2 cellular contexts compared by ENCODE assay signal in the genomic region with DNA sequence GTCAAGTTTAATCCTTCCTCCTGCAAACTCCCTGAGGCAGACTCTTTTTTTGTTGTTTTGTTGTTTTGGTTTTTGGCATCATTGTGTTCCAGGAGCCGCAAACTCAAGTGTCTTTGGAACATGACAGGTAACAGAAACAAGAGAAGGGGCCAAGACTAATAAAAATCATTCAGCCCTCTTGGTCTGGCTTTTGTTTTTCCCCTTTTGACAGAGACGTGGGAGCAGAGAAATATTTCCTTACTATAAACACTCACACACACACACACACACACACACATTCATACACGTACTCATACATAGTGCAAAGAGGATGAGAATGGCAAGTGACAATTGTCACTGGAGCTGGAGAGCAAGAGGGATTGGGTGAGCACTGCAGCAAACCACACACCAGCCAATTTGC.
TF ChIP-seq lines count a peak whose summit lies in the region.

No MANE protein-coding gene starts in this region.

TF ChIP-seq in GM23338, 12 proteins besides CTCF, POLR2A, EP300 and RAD21 (continued from another document):
- TF ChIP-seq, protein P1, sequence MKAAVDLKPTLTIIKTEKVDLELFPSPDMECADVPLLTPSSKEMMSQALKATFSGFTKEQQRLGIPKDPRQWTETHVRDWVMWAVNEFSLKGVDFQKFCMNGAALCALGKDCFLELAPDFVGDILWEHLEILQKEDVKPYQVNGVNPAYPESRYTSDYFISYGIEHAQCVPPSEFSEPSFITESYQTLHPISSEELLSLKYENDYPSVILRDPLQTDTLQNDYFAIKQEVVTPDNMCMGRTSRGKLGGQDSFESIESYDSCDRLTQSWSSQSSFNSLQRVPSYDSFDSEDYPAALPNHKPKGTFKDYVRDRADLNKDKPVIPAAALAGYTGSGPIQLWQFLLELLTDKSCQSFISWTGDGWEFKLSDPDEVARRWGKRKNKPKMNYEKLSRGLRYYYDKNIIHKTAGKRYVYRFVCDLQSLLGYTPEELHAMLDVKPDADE (IDR thresholded peaks at IDR 0.05), result no peak
- no peak for TF ChIP-seq STAT1 (IDR thresholded peaks at IDR 0.05; ENCODE audit: unreplicated experiment)
- TF ChIP-seq NANOG (IDR thresholded peaks at IDR 0.05; ENCODE audit: borderline replicate concordance), result no peak
- TF ChIP-seq EZH2phosphoT487 (IDR thresholded peaks at IDR 0.05; ENCODE audit: unreplicated experiment), result no peak
- TF ChIP-seq POLR2AphosphoS5 (IDR thresholded peaks at IDR 0.05; ENCODE audit: low read depth), result no peak
- no peak for TF ChIP-seq CREB1 (CRISPR knock-in tag; IDR thresholded peaks at IDR 0.05; ENCODE audit: low read depth)
- TF ChIP-seq JUNB (IDR thresholded peaks at IDR 0.05; ENCODE audit: unreplicated experiment), result no peak
- TF ChIP-seq, protein P2, sequence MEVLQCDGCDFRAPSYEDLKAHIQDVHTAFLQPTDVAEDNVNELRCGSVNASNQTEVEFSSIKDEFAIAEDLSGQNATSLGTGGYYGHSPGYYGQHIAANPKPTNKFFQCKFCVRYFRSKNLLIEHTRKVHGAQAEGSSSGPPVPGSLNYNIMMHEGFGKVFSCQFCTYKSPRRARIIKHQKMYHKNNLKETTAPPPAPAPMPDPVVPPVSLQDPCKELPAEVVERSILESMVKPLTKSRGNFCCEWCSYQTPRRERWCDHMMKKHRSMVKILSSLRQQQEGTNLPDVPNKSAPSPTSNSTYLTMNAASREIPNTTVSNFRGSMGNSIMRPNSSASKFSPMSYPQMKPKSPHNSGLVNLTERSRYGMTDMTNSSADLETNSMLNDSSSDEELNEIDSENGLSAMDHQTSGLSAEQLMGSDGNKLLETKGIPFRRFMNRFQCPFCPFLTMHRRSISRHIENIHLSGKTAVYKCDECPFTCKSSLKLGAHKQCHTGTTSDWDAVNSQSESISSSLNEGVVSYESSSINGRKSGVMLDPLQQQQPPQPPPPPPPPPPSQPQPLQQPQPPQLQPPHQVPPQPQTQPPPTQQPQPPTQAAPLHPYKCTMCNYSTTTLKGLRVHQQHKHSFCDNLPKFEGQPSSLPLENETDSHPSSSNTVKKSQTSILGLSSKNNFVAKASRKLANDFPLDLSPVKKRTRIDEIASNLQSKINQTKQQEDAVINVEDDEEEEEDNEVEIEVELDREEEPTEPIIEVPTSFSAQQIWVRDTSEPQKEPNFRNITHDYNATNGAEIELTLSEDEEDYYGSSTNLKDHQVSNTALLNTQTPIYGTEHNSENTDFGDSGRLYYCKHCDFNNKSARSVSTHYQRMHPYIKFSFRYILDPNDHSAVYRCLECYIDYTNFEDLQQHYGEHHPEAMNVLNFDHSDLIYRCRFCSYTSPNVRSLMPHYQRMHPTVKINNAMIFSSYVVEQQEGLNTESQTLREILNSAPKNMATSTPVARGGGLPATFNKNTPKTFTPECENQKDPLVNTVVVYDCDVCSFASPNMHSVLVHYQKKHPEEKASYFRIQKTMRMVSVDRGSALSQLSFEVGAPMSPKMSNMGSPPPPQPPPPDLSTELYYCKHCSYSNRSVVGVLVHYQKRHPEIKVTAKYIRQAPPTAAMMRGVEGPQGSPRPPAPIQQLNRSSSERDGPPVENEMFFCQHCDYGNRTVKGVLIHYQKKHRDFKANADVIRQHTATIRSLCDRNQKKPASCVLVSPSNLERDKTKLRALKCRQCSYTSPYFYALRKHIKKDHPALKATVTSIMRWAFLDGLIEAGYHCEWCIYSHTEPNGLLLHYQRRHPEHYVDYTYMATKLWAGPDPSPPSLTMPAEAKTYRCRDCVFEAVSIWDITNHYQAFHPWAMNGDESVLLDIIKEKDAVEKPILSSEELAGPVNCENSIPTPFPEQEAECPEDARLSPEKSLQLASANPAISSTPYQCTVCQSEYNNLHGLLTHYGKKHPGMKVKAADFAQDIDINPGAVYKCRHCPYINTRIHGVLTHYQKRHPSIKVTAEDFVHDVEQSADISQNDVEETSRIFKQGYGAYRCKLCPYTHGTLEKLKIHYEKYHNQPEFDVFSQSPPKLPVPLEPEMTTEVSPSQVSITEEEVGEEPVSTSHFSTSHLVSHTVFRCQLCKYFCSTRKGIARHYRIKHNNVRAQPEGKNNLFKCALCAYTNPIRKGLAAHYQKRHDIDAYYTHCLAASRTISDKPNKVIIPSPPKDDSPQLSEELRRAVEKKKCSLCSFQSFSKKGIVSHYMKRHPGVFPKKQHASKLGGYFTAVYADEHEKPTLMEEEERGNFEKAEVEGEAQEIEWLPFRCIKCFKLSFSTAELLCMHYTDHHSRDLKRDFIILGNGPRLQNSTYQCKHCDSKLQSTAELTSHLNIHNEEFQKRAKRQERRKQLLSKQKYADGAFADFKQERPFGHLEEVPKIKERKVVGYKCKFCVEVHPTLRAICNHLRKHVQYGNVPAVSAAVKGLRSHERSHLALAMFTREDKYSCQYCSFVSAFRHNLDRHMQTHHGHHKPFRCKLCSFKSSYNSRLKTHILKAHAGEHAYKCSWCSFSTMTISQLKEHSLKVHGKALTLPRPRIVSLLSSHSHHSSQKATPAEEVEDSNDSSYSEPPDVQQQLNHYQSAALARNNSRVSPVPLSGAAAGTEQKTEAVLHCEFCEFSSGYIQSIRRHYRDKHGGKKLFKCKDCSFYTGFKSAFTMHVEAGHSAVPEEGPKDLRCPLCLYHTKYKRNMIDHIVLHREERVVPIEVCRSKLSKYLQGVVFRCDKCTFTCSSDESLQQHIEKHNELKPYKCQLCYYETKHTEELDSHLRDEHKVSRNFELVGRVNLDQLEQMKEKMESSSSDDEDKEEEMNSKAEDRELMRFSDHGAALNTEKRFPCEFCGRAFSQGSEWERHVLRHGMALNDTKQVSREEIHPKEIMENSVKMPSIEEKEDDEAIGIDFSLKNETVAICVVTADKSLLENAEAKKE (CRISPR knock-in tag; IDR thresholded peaks at IDR 0.05), result no peak
- TF ChIP-seq ZNF114 (CRISPR knock-in tag; IDR thresholded peaks at IDR 0.05), result no peak
- no peak for TF ChIP-seq EZH2 (IDR thresholded peaks at IDR 0.05; ENCODE audit: low read depth, unreplicated experiment)

TF ChIP-seq in H1, 55 proteins besides CTCF, POLR2A, EP300 and RAD21 (continued from another document):
- no peak for TF ChIP-seq ASH2L (IDR thresholded peaks at IDR 0.05; ENCODE audit: low read length)
- no peak for TF ChIP-seq YY1 (IDR thresholded peaks at IDR 0.05; ENCODE audit: low read depth, low read length)
- TF ChIP-seq BCL11A (IDR thresholded peaks at IDR 0.05; ENCODE audit: low read depth in 2 of 2, low read length in 2 of 2), result no peak
- TF ChIP-seq CHD2 (IDR thresholded peaks at IDR 0.05; ENCODE audit: low read length), result no peak
- TF ChIP-seq CEBPB (IDR thresholded peaks at IDR 0.05; ENCODE audit: low read depth, low read length), result no peak
- TF ChIP-seq TBP (IDR thresholded peaks at IDR 0.05; ENCODE audit: low read depth, low read length), result no peak
- no peak for TF ChIP-seq RNF2 (IDR thresholded peaks at IDR 0.05; ENCODE audit: borderline replicate concordance, low read depth, low read length, missing control alignments, poor library complexity, severe bottlenecking)
- TF ChIP-seq SUZ12 (IDR thresholded peaks at IDR 0.05; ENCODE audit: low read length), result no peak
- no peak for TF ChIP-seq SP1 (IDR thresholded peaks at IDR 0.05; ENCODE audit: low read depth, low read length)
- TF ChIP-seq SIN3A (conservative IDR thresholded peaks at IDR 0.05 in 1 of 2, IDR thresholded peaks at IDR 0.05 in 1 of 2; ENCODE audit: low read depth in 1 of 2, low read length in 2 of 2), result no peak
- no peak for TF ChIP-seq ZNF274 (IDR thresholded peaks at IDR 0.05; ENCODE audit: borderline replicate concordance, extremely low read depth, low read length)
- no peak for TF ChIP-seq CBX8 (IDR thresholded peaks at IDR 0.05; ENCODE audit: borderline replicate concordance, low read depth, low read length)
- no peak for TF ChIP-seq EGR1 (IDR thresholded peaks at IDR 0.05; ENCODE audit: borderline replicate concordance, low read depth, low read length)
- TF ChIP-seq TAF7 (optimal IDR thresholded peaks at IDR 0.05; ENCODE audit: borderline replicate concordance, low read depth, low read length), result no peak
- no peak for TF ChIP-seq POLR2AphosphoS5 (IDR thresholded peaks at IDR 0.05; ENCODE audit: low read depth, low read length)
- TF ChIP-seq RBBP5 (IDR thresholded peaks at IDR 0.05; ENCODE audit: borderline replicate concordance, low read depth, low read length), result no peak
- no peak for TF ChIP-seq SP4 (IDR thresholded peaks at IDR 0.05; ENCODE audit: low read length)
